In the genomic region with DNA sequence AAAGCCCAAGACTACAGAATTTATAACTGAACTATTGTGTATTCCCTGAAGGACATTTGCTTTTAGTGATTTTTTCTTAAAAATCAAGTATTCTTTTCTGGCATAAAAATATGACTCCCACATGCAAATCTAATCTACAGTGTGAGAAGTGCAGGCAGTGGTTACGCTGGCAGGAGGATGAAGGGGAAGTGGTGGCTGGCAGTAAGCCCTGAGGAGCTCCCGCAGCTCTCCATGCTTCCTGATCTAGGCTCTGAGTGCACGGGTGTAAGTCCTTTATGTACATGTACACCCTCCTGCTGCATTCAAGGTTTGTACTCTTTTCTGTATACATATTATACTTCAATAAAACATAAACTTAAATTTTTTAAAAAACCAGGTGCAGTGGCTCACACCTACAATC, we compare ENCODE assay signal across 8 cellular contexts.
DNase-seq lines count a peak whose midpoint lies in the region; ATAC-seq and TF ChIP-seq lines count a peak whose summit lies in the region.

No MANE protein-coding gene starts in this region.

- 47 to 57% methylated on average over 3 of the region's 3 CpGs for WGBS in tibial nerve, 2 donors

- H3K4me1 Mint-ChIP-seq in T-helper 17 cell: peaks cover 27% of the 10 kb centered on the region

- H3K36me3 ChIP-seq in left ventricle myocardium inferior (no peaks in the 10 kb centered on the region), tibial nerve (peaks cover 0 to 11% (median 0%) of the 10 kb centered on the region in 3 donors)

- DNase-seq in AG09319 (ENCODE audit: extremely low read depth, low read depth) (peak; percentile 47), T-helper 17 cell (no peak), left ventricle myocardium inferior (peak; percentile 44), DMS 273 (lab: John Stamatoyannopoulos, UW; ENCODE audit: unreplicated experiment) (no peak), NCI-H1105 (lab: John Stamatoyannopoulos, UW) (no peak), HPDE6-E6E7 (ENCODE audit: extremely low spot score) (no peak), tibial nerve (ENCODE audit: low spot score in 2 of 2) (no peak)

- intact Hi-C loops in left ventricle myocardium inferior (cut with micrococcal nuclease): no loop called here

- ATAC-seq in HG02678 (IDR thresholded peaks at IDR 0.05; ENCODE audit: unreplicated experiment) (peak; percentile 17), T-helper 17 cell (peak; percentile 59)

- no peak for TF ChIP-seq CTCF in AG09319 (IDR thresholded peaks at IDR 0.05; ENCODE audit: low read depth, low read length)
- TF ChIP-seq CTCF in left ventricle myocardium inferior (IDR thresholded peaks at IDR 0.05; ENCODE audit: borderline replicate concordance): no peak
- TF ChIP-seq CTCF in tibial nerve (IDR thresholded peaks at IDR 0.05): no peak

- TF ChIP-seq POLR2A in tibial nerve (IDR thresholded peaks at IDR 0.05): no peak

- H3K4me1 ChIP-seq in left ventricle myocardium inferior (peaks cover 54% of the 10 kb centered on the region), tibial nerve (no peaks in the 10 kb centered on the region)

- H3K9me3 ChIP-seq in T-helper 17 cell (ENCODE audit: control insufficient read depth, low read length, poor library complexity, severe bottlenecking) (no peaks in the 10 kb centered on the region), left ventricle myocardium inferior (replicated peaks) (no peaks in the 10 kb centered on the region), tibial nerve (no peaks in the 10 kb centered on the region)

- H3K4me3 Mint-ChIP-seq in T-helper 17 cell: no peak overlapping the region

- TF ChIP-seq EP300 in tibial nerve (IDR thresholded peaks at IDR 0.05): no peak

- H3K27ac Mint-ChIP-seq in T-helper 17 cell: peak overlapping the region; percentile 77

- H3K4me3 ChIP-seq in left ventricle myocardium inferior: no peak overlapping the region
- H3K4me3 ChIP-seq in tibial nerve: no peak overlapping the region

- no peaks in the 10 kb centered on the region for H3K27me3 ChIP-seq in left ventricle myocardium inferior (ENCODE audit: low read depth)
- H3K27me3 ChIP-seq in tibial nerve: no peaks in the 10 kb centered on the region

- H3K36me3 Mint-ChIP-seq in T-helper 17 cell (ENCODE audit: low read depth): peaks cover 3% of the 10 kb centered on the region

- H3K27ac ChIP-seq in left ventricle myocardium inferior (replicated peaks) (no peak overlapping the region), tibial nerve (no peak overlapping the region)

- H3K27me3 Mint-ChIP-seq in T-helper 17 cell: no peaks in the 10 kb centered on the region

Comparison
In these comparisons a context has a peak if more than half of its experiments do, and no peak if none do; other contexts are left out.
1. DNase-seq: peak in AG09319 (single experiment) and left ventricle myocardium inferior (single experiment); none in T-helper 17 cell (0 of 3), DMS 273 (single experiment), NCI-H1105 (single experiment), HPDE6-E6E7 (single experiment) and tibial nerve (0 of 2).